16 cellular contexts compared by ENCODE assay signal in the genomic region with DNA sequence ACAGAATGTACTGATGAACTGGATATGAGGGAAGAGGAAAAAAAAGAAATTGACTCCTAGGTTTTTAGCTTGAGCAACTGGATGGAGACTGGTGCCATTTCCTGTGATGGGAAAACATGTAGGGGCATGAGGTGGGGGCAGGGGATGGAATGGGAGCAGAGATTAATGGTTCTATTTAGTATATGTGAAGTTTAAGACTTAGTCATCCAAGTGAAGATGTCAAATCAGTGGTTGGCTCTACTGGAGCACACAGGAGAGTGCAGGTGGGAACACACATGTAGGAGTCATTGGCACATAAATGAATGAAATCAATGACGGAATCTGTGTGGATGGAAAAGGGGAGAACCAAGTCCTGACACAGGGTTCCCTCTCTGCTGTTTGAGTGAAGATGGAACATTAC.
"Had no signal": no experiment of that assay in that cellular context is flagged by ENCODE, and none has a peak within 500 bp of the region (broad histone marks: within the 10 kb centered on the region; RNA-seq: fewer than 3 reads in every experiment).

No MANE protein-coding gene starts in this region.

- H2AFZ ChIP-seq: parathyroid adenoma had no signal

- H3K36me3 Mint-ChIP-seq: activated naive CD8-positive, alpha-beta T cell treated with anti-CD3 and anti-CD28 coated beads, Interleukin-2, amount 10 ng/mL, durations not matched to agents 7 days and 5 days; immature natural killer cell had no signal

- H3K4me1 ChIP-seq: parathyroid adenoma, right lobe of liver, upper lobe of left lung had no signal

- H3K79me2 ChIP-seq: parathyroid adenoma had no signal

- H3K27ac Mint-ChIP-seq: activated CD8-positive, alpha-beta T cell treated with anti-CD3 and anti-CD28 coated beads, Interleukin-2, amount 10 ng/mL, durations not matched to agents 7 days and 5 days; activated naive CD8-positive, alpha-beta T cell treated with anti-CD3 and anti-CD28 coated beads, Interleukin-2, amount 10 ng/mL, durations not matched to agents 7 days and 5 days; immature natural killer cell; naive thymus-derived CD8-positive, alpha-beta T cell; stimulated activated naive B cell treated with anti-CD40 and anti-IgM and Interleukin-4, amounts not matched to agents 10 μg/mL and 1 μg/mL and 100 μg/mL, for 72 hours; WTC11 had no signal

- DNase-seq: activated CD4-positive, alpha-beta T cell treated with anti-CD3 and anti-CD28 coated beads for 48 hours; activated CD8-positive, alpha-beta T cell treated with anti-CD3 and anti-CD28 coated beads, Interleukin-2, amount 10 ng/mL, durations not matched to agents 7 days and 5 days; activated naive CD8-positive, alpha-beta T cell treated with anti-CD3 and anti-CD28 coated beads, Interleukin-2, amount 10 ng/mL, durations not matched to agents 7 days and 5 days; brain microvascular endothelial cell; immature natural killer cell; mesenchymal stem cell; naive thymus-derived CD8-positive, alpha-beta T cell; right lobe of liver; stimulated activated CD4-positive, alpha-beta T cell treated with anti-CD3 and anti-CD28 coated beads, Interleukin-4, amount 100 ng/mL, for 4 hours; stimulated activated naive B cell treated with anti-CD40 and anti-IgM and Interleukin-4, amounts not matched to agents 10 μg/mL and 1 μg/mL and 100 μg/mL, for 72 hours; upper lobe of left lung had no signal

- H3K4me3 Mint-ChIP-seq: activated CD8-positive, alpha-beta T cell treated with anti-CD3 and anti-CD28 coated beads, Interleukin-2, amount 10 ng/mL, durations not matched to agents 7 days and 5 days; activated naive CD8-positive, alpha-beta T cell treated with anti-CD3 and anti-CD28 coated beads, Interleukin-2, amount 10 ng/mL, durations not matched to agents 7 days and 5 days; immature natural killer cell; naive thymus-derived CD8-positive, alpha-beta T cell; stimulated activated naive B cell treated with anti-CD40 and anti-IgM and Interleukin-4, amounts not matched to agents 10 μg/mL and 1 μg/mL and 100 μg/mL, for 72 hours; WTC11 had no signal

- H3K36me3 ChIP-seq: brain microvascular endothelial cell, right lobe of liver, thoracic aorta, upper lobe of left lung had no signal

- H3K27ac ChIP-seq: brain microvascular endothelial cell, coronary artery, parathyroid adenoma, right lobe of liver, thoracic aorta, upper lobe of left lung had no signal

- H3K27me3 ChIP-seq: brain microvascular endothelial cell, right lobe of liver, upper lobe of left lung had no signal

- H3K4me3 ChIP-seq: coronary artery, right lobe of liver, thoracic aorta, upper lobe of left lung had no signal

- ATAC-seq: activated CD8-positive, alpha-beta T cell treated with anti-CD3 and anti-CD28 coated beads, Interleukin-2, amount 10 ng/mL, durations not matched to agents 7 days and 5 days; esophagus mucosa; naive thymus-derived CD8-positive, alpha-beta T cell; right lobe of liver; stimulated activated naive B cell treated with anti-CD40 and anti-IgM and Interleukin-4, amounts not matched to agents 10 μg/mL and 1 μg/mL and 100 μg/mL, for 72 hours; WTC11 had no signal

- H3K9ac ChIP-seq: parathyroid adenoma had no signal

- H3K4me1 Mint-ChIP-seq: activated naive CD8-positive, alpha-beta T cell treated with anti-CD3 and anti-CD28 coated beads, Interleukin-2, amount 10 ng/mL, durations not matched to agents 7 days and 5 days; immature natural killer cell; naive thymus-derived CD8-positive, alpha-beta T cell; stimulated activated naive B cell treated with anti-CD40 and anti-IgM and Interleukin-4, amounts not matched to agents 10 μg/mL and 1 μg/mL and 100 μg/mL, for 72 hours had no signal

- H3K9me3 ChIP-seq: right lobe of liver, thoracic aorta, upper lobe of left lung had no signal
